In genomic region chr12:58310828-58311273, GRCh38 we compare ENCODE assay signal across 9 cellular contexts.
A peak's percentile ranks its signal among the peaks of the same experiment; 100 is the strongest.
DNase-seq lines count a peak whose midpoint lies in the region; ATAC-seq and TF ChIP-seq lines count a peak whose summit lies in the region.
"Had no signal": no experiment of that assay in that cellular context is flagged by ENCODE, and none has a peak within 500 bp of the region (broad histone marks: within the 10 kb centered on the region; RNA-seq: fewer than 3 reads in every experiment).

No MANE protein-coding gene starts in this region.

- no peak overlapping the region for H3K4me2 ChIP-seq in Karpas-422 (ENCODE audit: low read depth, low read length, poor library complexity, severe bottlenecking)

- H2AFZ ChIP-seq in Karpas-422 (ENCODE audit: low read length), result no peak overlapping the region

- peaks cover 1% of the 10 kb centered on the region for H3K27me3 Mint-ChIP-seq in HFFc6 (ENCODE audit: insufficient read depth)
- H3K27me3 Mint-ChIP-seq in naive thymus-derived CD8-positive, alpha-beta T cell, result peaks cover 7 to 26% (median 9%) of the 10 kb centered on the region in 5 donors

- H3K4me1 ChIP-seq in Karpas-422 (ENCODE audit: low read length) (no peaks in the 10 kb centered on the region), vagina (peaks cover 8% of the 10 kb centered on the region)

- POLR2A ChIA-PET in AG04450 (lab: Yijun Ruan, JAX) (interaction anchor here (0.5 to 1.4 kb wide), 2 partner anchors 67 to 730 kb away, joined by 4 to 5 read pairs; no protein-coding TSS in a partner anchor), RWPE1 (lab: Yijun Ruan, JAX; ENCODE audit: low non-redundant PET) (no interaction called here)
- POLR2A ChIA-PET in naive thymus-derived CD8-positive, alpha-beta T cell (lab: Charles Lee), result no interaction called here

- no peaks in the 10 kb centered on the region for H3K27me3 ChIP-seq in AG04450 (ENCODE audit: control insufficient read depth, insufficient read depth, low read length)
- H3K27me3 ChIP-seq in Karpas-422 (ENCODE audit: low read length), result no peaks in the 10 kb centered on the region
- no peaks in the 10 kb centered on the region for H3K27me3 ChIP-seq in vagina

- no peaks in the 10 kb centered on the region for H3K79me2 ChIP-seq in Karpas-422 (ENCODE audit: low read length)

- H3K9me3 Mint-ChIP-seq in HFFc6, result peaks cover 13% of the 10 kb centered on the region
- peaks cover 0 to 10% (median 4%) of the 10 kb centered on the region in 9 donors for H3K9me3 Mint-ChIP-seq in naive thymus-derived CD8-positive, alpha-beta T cell

- H3K4me3 ChIP-seq in AG04450 (ENCODE audit: low read depth, low read length) (no peak overlapping the region), fibroblast of villous mesenchyme (ENCODE audit: low read depth, low read length) (no peak overlapping the region), Karpas-422 (ENCODE audit: low read length) (no peak overlapping the region), vagina (no peak overlapping the region)

- TF ChIP-seq POLR2A in vagina (IDR thresholded peaks at IDR 0.05), result no peak

- peaks cover 68% of the 10 kb centered on the region for H3K4me1 Mint-ChIP-seq in HFFc6 (ENCODE audit: low read depth)
- no peaks in the 10 kb centered on the region for H3K4me1 Mint-ChIP-seq in naive thymus-derived CD8-positive, alpha-beta T cell

- intact Hi-C loops in vagina (cut with DNase I), result no loop called here

- H3K27ac ChIP-seq in AG04450 (ENCODE audit: low read depth, low read length) (peak overlapping the region; percentile 47), RWPE1 (no peak overlapping the region), Karpas-422 (ENCODE audit: low read length) (no peak overlapping the region), vagina (no peak overlapping the region)

- H3K4me3 Mint-ChIP-seq in HFFc6, result peak overlapping the region; percentile 29; the same call in 1 of the 2 replicates
- no peak overlapping the region for H3K4me3 Mint-ChIP-seq in naive thymus-derived CD8-positive, alpha-beta T cell
- H3K4me3 Mint-ChIP-seq: CD4-positive, alpha-beta T cell had no signal

- H3K36me3 ChIP-seq in Karpas-422 (ENCODE audit: insufficient read depth, low read length), result no peaks in the 10 kb centered on the region
- H3K36me3 ChIP-seq in vagina, result no peaks in the 10 kb centered on the region

- H3K9me2 ChIP-seq in Karpas-422 (replicated peaks; ENCODE audit: insufficient read depth, low read length), result 0 out of 2 replicates have a peak, but pooled peaks cover 4% of the 10 kb centered on the region

- peak overlapping the region; percentile 83 for H3K27ac Mint-ChIP-seq in HFFc6
- H3K27ac Mint-ChIP-seq in naive thymus-derived CD8-positive, alpha-beta T cell, result no peak overlapping the region
- H3K27ac Mint-ChIP-seq: CD4-positive, alpha-beta T cell had no signal

- no peaks in the 10 kb centered on the region for H4K20me1 ChIP-seq in Karpas-422 (ENCODE audit: insufficient read depth, low read depth, low read length)

- CTCF ChIA-PET in AG04450 (lab: Charles Lee) (interaction anchor here (0.5 kb wide), 1 partner anchor 318 kb away, joined by 3 read pairs; no protein-coding TSS in a partner anchor), RWPE1 (lab: Yijun Ruan, JAX) (no interaction called here)

- no peak overlapping the region for H3K9ac ChIP-seq in Karpas-422 (ENCODE audit: low read length)

- H3K36me3 Mint-ChIP-seq in HFFc6 (ENCODE audit: low read depth), result peaks cover 14% of the 10 kb centered on the region
- H3K36me3 Mint-ChIP-seq in naive thymus-derived CD8-positive, alpha-beta T cell, result no peaks in the 10 kb centered on the region

- DNase-seq in AG04450 (ENCODE audit: low read depth, low spot score), result peak; percentile 95
- DNase-seq in HFFc6, result peak; percentile 99
- DNase-seq in RWPE1 (ENCODE audit: low spot score), result peak; percentile 85
- peak; percentile 99 for DNase-seq in fibroblast of villous mesenchyme (ENCODE audit: low read depth)
- no peak for DNase-seq in putamen (ENCODE audit: low spot score)
- no peak for DNase-seq in naive thymus-derived CD8-positive, alpha-beta T cell
- DNase-seq in Karpas-422, result no peak
- no peak for DNase-seq in vagina (ENCODE audit: extremely low spot score in 2 of 2)
- DNase-seq: CD4-positive, alpha-beta T cell had no signal

- H3K9me3 ChIP-seq in AG04450 (ENCODE audit: control insufficient read depth, insufficient read depth, low read length) (peaks cover 4% of the 10 kb centered on the region; the same call in 1 of the 2 replicates), Karpas-422 (ENCODE audit: low read length) (no peaks in the 10 kb centered on the region), vagina (no peaks in the 10 kb centered on the region)

- ATAC-seq in naive thymus-derived CD8-positive, alpha-beta T cell, result no peak

- TF ChIP-seq CTCF in AG04450 (IDR thresholded peaks at IDR 0.05; ENCODE audit: low read depth, low read length), result no peak
- no peak for TF ChIP-seq CTCF in HFFc6 (IDR thresholded peaks at IDR 0.05)
- TF ChIP-seq CTCF in RWPE1 (conservative IDR thresholded peaks at IDR 0.05; ENCODE audit: low read depth), result no peak
- no peak for TF ChIP-seq CTCF in fibroblast of villous mesenchyme (IDR thresholded peaks at IDR 0.05; ENCODE audit: insufficient read depth, low read depth, low read length)
- no peak for TF ChIP-seq CTCF in vagina (IDR thresholded peaks at IDR 0.05)

Comparison
In these comparisons a context has a peak if more than half of its experiments do, and no peak if none do; other contexts are left out.
1. DNase-seq: peak in AG04450 (single experiment), HFFc6 (single experiment), RWPE1 (single experiment) and fibroblast of villous mesenchyme (single experiment); none in putamen (single experiment), naive thymus-derived CD8-positive, alpha-beta T cell (0 of 10), Karpas-422 (single experiment) and vagina (0 of 2).